In genomic region chr3:50616770-50617095, GRCh38 we compare ENCODE assay signal across 1 cellular context.
TF ChIP-seq lines count a peak whose summit lies in the region.

No MANE protein-coding gene starts in this region.

TF ChIP-seq in H1, 55 proteins besides CTCF, POLR2A, EP300 and RAD21:
- TF ChIP-seq RBBP5 (IDR thresholded peaks at IDR 0.05; ENCODE audit: borderline replicate concordance, low read depth, low read length) (peak; percentile 20; the same call in 1 of the 2 replicates), CBX5 (IDR thresholded peaks at IDR 0.05; ENCODE audit: low read depth, low read length) (no peak), CREB1 (IDR thresholded peaks at IDR 0.05) (peak; percentile 79), RFX5 (IDR thresholded peaks at IDR 0.05; ENCODE audit: borderline replicate concordance, low read depth, low read length) (0 out of 2 replicates have a peak, but pooled peaks have one; percentile 27), TAF1 (IDR thresholded peaks at IDR 0.05; ENCODE audit: low read depth, low read length) (0 out of 2 replicates have a peak, but pooled peaks have one; percentile 6), BACH1 (IDR thresholded peaks at IDR 0.05; ENCODE audit: low read length) (no peak), GABPA (IDR thresholded peaks at IDR 0.05; ENCODE audit: borderline replicate concordance, insufficient read depth, low read length) (no peak), SP1 (IDR thresholded peaks at IDR 0.05; ENCODE audit: low read depth, low read length) (peak; percentile 79), CHD1 (IDR thresholded peaks at IDR 0.05; ENCODE audit: low read depth, low read length) (no peak), SIN3A (conservative IDR thresholded peaks at IDR 0.05 in 1 of 2, IDR thresholded peaks at IDR 0.05 in 1 of 2; ENCODE audit: low read depth in 1 of 2, low read length in 2 of 2) (peak; percentile 54 to 73; a peak in 1 of 4 replicates), BCL11A (IDR thresholded peaks at IDR 0.05; ENCODE audit: low read depth in 2 of 2, low read length in 2 of 2) (no peak)
